ENCODE assay signal across 6 cellular contexts in the genomic region with DNA sequence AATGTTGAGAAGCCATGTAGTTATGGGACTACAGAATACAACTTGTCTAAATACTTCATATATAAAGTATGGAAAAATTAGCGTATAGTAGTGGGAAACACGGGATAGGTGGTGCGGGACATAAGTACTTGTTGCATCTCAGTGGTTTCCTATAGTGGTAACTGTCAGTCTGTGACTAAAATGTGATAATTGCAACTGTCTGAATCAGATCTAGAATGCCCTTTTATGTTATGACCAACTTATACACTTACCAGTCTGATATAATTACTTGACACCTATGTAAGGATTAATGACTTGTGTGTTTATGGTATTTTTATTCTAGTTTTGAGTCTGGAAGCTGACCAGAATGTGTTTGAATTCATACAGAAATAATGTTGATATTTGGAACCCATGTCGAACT. TPM values are rescaled to one million over a fixed set of nuclear protein-coding genes. Genes with fewer than 3 reads are reported as not detected.
"Had no signal": no experiment of that assay in that cellular context is flagged by ENCODE, and none has a peak within 500 bp of the region (broad histone marks: within the 10 kb centered on the region; RNA-seq: fewer than 3 reads in every experiment).

No MANE protein-coding gene starts in this region.

RNA-seq across cellular contexts. Expression of gene CD8B, which starts 9.3 kb away (rescaled TPM):
- total RNA-seq: activated CD4-positive, alpha-beta T cell treated with anti-CD3 and anti-CD28 coated beads, Interleukin-2, amount 10 ng/mL, durations not matched to agents 24 days and 14 days; ascending aorta; bronchial epithelial cell; cardiac muscle cell; chondrocyte; T-helper 17 cell had no signal
